Comparison of ENCODE assay signal across 5 cellular contexts in genomic region chr10:79853191-79853854, GRCh38. TPM values are rescaled to one million over a fixed set of nuclear protein-coding genes. Genes with fewer than 3 reads are reported as not detected.
"Had no signal": no experiment of that assay in that cellular context is flagged by ENCODE, and none has a peak within 500 bp of the region (broad histone marks: within the 10 kb centered on the region; RNA-seq: fewer than 3 reads in every experiment).

No MANE protein-coding gene starts in this region.

RNA-seq across cellular contexts. Expression of gene NUTM2E, which starts 26.8 kb away (rescaled TPM):
- total RNA-seq: GM23338, HFFc6, HT1080 had no signal
- polyA plus RNA-seq: HepG2, IgD-negative memory B cell had no signal
